8 cellular contexts compared by ENCODE assay signal in the genomic region with DNA sequence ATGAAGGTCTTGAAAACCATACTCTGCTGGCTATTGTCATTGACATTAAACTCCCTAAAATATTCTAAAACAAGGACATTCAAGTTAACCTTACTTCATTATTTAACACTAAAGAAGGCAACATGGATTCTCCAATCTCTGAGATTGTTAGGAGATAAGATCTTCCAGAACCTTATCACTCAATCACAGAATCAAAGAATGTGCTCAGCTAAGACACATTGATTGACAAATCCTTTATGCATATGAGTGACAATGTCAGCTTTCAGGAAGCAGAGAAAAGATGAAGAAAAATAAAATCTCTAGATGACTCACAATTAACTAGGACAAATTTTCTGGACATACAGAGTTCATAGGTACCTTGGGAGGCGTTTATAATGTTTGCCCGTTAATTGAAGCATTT.
"Had no signal": no experiment of that assay in that cellular context is flagged by ENCODE, and none has a peak within 500 bp of the region (broad histone marks: within the 10 kb centered on the region; RNA-seq: fewer than 3 reads in every experiment).

No MANE protein-coding gene starts in this region.

- H3K4me3 Mint-ChIP-seq: IgD-negative memory B cell had no signal

- H3K4me1 Mint-ChIP-seq: IgD-negative memory B cell had no signal

- DNase-seq: IMR-90, KBM-7, KG1 had no signal

- H3K27me3 Mint-ChIP-seq: IgD-negative memory B cell had no signal

- FAIRE-seq: HepG2, HTR-8/SVneo, K562 had no signal

- H3K4me3 ChIP-seq: K562 had no signal

- H3K27ac ChIP-seq: HL-60 had no signal

- H3K27ac Mint-ChIP-seq: IgD-negative memory B cell had no signal
